In the genomic region with DNA sequence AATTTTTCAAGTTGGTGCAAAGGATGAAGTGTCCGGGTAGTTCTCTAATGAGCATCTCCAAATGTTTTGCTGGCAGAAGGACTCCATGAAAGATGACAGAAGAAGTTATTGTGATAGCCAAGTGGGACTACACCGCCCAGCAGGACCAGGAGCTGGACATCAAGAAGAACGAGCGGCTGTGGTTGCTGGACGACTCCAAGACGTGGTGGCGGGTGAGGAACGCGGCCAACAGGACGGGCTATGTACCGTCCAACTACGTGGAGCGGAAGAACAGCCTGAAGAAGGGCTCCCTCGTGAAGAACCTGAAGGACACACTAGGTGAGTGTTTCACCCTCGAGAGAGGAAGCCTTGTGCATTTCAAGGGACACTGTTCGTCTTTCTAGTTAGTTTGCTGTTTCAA, we compare ENCODE assay signal across 18 cellular contexts.
DNase-seq lines count a peak whose midpoint lies in the region; ATAC-seq and TF ChIP-seq lines count a peak whose summit lies in the region.
"Had no signal": no experiment of that assay in that cellular context is flagged by ENCODE, and none has a peak within 500 bp of the region (broad histone marks: within the 10 kb centered on the region; RNA-seq: fewer than 3 reads in every experiment).

No MANE protein-coding gene starts in this region.

- peak overlapping the region in 3 of 4 donors; percentile 42 to 83 (median 72) for H3K4me3 Mint-ChIP-seq in CD4-positive, CD25-positive, alpha-beta regulatory T cell
- H3K4me3 Mint-ChIP-seq in CD8-positive, alpha-beta T cell: no peak overlapping the region
- peak overlapping the region in 7 of 10 donors; percentile 19 to 61 (median 49) for H3K4me3 Mint-ChIP-seq in naive thymus-derived CD8-positive, alpha-beta T cell

- H3K36me3 ChIP-seq in CD4-positive, CD25-positive, alpha-beta regulatory T cell (ENCODE audit: control insufficient read depth, insufficient read depth, low read length): peaks cover 21% of the 10 kb centered on the region
- no peaks in the 10 kb centered on the region for H3K36me3 ChIP-seq in CD8-positive, alpha-beta T cell (ENCODE audit: insufficient read depth, low read length)
- H3K36me3 ChIP-seq in tibial artery: peaks cover 0 to 12% (median 10%) of the 10 kb centered on the region in 3 donors
- H3K36me3 ChIP-seq: thoracic aorta had no signal

- H3K9me3 Mint-ChIP-seq in CD4-positive, CD25-positive, alpha-beta regulatory T cell: no peaks in the 10 kb centered on the region
- H3K9me3 Mint-ChIP-seq in CD8-positive, alpha-beta T cell: peaks cover 2% of the 10 kb centered on the region
- H3K9me3 Mint-ChIP-seq in activated naive CD4-positive, alpha-beta T cell treated with anti-CD3 and anti-CD28 coated beads, Interleukin-2, amount 50 U/mL, for 72 hours: no peaks in the 10 kb centered on the region
- H3K9me3 Mint-ChIP-seq in naive thymus-derived CD8-positive, alpha-beta T cell: peaks cover 0 to 3% (median 0%) of the 10 kb centered on the region in 9 donors

- no peak for TF ChIP-seq CTCF in CD8-positive, alpha-beta T cell (IDR thresholded peaks at IDR 0.05)
- no peak for TF ChIP-seq CTCF in tibial artery (IDR thresholded peaks at IDR 0.05)

- peaks cover 64% of the 10 kb centered on the region for H3K4me1 ChIP-seq in CD4-positive, CD25-positive, alpha-beta regulatory T cell (ENCODE audit: control insufficient read depth, insufficient read depth, low read length, poor library complexity, severe bottlenecking)
- H3K4me1 ChIP-seq in CD8-positive, alpha-beta T cell (ENCODE audit: insufficient read depth, low read length): peaks cover 76% of the 10 kb centered on the region
- H3K4me1 ChIP-seq in tibial artery: peaks cover 0 to 6% (median 0%) of the 10 kb centered on the region in 4 donors
- H3K4me1 ChIP-seq: sigmoid colon had no signal

- peak overlapping the region; percentile 87 to 99 (median 92) for H3K27ac Mint-ChIP-seq in CD4-positive, CD25-positive, alpha-beta regulatory T cell
- peak overlapping the region; percentile 94 for H3K27ac Mint-ChIP-seq in CD8-positive, alpha-beta T cell
- H3K27ac Mint-ChIP-seq in activated naive CD4-positive, alpha-beta T cell treated with anti-CD3 and anti-CD28 coated beads, Interleukin-2, amount 50 U/mL, for 72 hours: peak overlapping the region; percentile 96 to 99
- peak overlapping the region; percentile 70 to 99 (median 94) for H3K27ac Mint-ChIP-seq in naive thymus-derived CD8-positive, alpha-beta T cell

- no peaks in the 10 kb centered on the region for H3K27me3 ChIP-seq in CD4-positive, CD25-positive, alpha-beta regulatory T cell (ENCODE audit: control insufficient read depth, insufficient read depth, low read length)
- H3K27me3 ChIP-seq in CD8-positive, alpha-beta T cell (ENCODE audit: insufficient read depth, low read length): no peaks in the 10 kb centered on the region
- no peaks in the 10 kb centered on the region for H3K27me3 ChIP-seq in tibial artery
- H3K27me3 ChIP-seq: sigmoid colon had no signal

- DNase-seq in CD4-positive, CD25-positive, alpha-beta regulatory T cell: no peak
- no peak for DNase-seq in CD8-positive, alpha-beta T cell
- no peak for DNase-seq in activated naive CD4-positive, alpha-beta T cell treated with anti-CD3 and anti-CD28 coated beads, Interleukin-2, amount 50 U/mL, for 72 hours (ENCODE audit: low spot score in 2 of 2)
- DNase-seq in naive thymus-derived CD8-positive, alpha-beta T cell: no peak
- DNase-seq in putamen (ENCODE audit: low spot score): no peak
- DNase-seq in tibial artery: no peak
- DNase-seq: cortex of kidney; erythroblast; head of caudate nucleus; mesenchymal stem cell; NCI-H146; NCI-H2227 treated with DMSO at 0.1 percent for 48 hours; NK-92 treated with Interleukin-12 subunit alpha and Interleukin-12 subunit beta, amount 100 ng/mL, for 24 hours; nucleus accumbens; sigmoid colon had no signal

- peak overlapping the region; percentile 88 for H3K27ac ChIP-seq in CD4-positive, CD25-positive, alpha-beta regulatory T cell (ENCODE audit: insufficient read depth, low read length, poor library complexity, severe bottlenecking)
- no peak overlapping the region for H3K27ac ChIP-seq in CD8-positive, alpha-beta T cell (ENCODE audit: low read depth, low read length)
- H3K27ac ChIP-seq in tibial artery: no peak overlapping the region
- H3K27ac ChIP-seq: sigmoid colon, thoracic aorta had no signal

- intact Hi-C loops in CD8-positive, alpha-beta T cell (cut with DNase I, micrococcal nuclease): loop anchor here in 1 of 2 experiments (5.0 to 10.0 kb wide), 3 partner anchors 50 to 232 kb away; no protein-coding TSS in a partner anchor
- intact Hi-C loops in tibial artery (cut with DNase I; ENCODE audit: low total_unique reads): no loop called here

- CTCF ChIA-PET in CD8-positive, alpha-beta T cell (lab: Charles Lee): interaction anchor here (0.7 to 2.0 kb wide), 3 partner anchors 64 to 107 kb away, joined by 3 to 7 read pairs (median 4); no protein-coding TSS in a partner anchor

- peaks cover 25% of the 10 kb centered on the region for H3K36me3 Mint-ChIP-seq in CD4-positive, CD25-positive, alpha-beta regulatory T cell
- peaks cover 44% of the 10 kb centered on the region for H3K36me3 Mint-ChIP-seq in CD8-positive, alpha-beta T cell
- H3K36me3 Mint-ChIP-seq in activated naive CD4-positive, alpha-beta T cell treated with anti-CD3 and anti-CD28 coated beads, Interleukin-2, amount 50 U/mL, for 72 hours: peaks cover 31 to 39% of the 10 kb centered on the region in 2 donors
- peaks cover 6 to 47% (median 18%) of the 10 kb centered on the region in 3 donors for H3K36me3 Mint-ChIP-seq in naive thymus-derived CD8-positive, alpha-beta T cell

- POLR2A ChIA-PET in CD8-positive, alpha-beta T cell (lab: Charles Lee): interaction anchor here (1.4 kb wide), 1 partner anchor 57 kb away, joined by 3 read pairs; no protein-coding TSS in a partner anchor
- POLR2A ChIA-PET in naive thymus-derived CD8-positive, alpha-beta T cell (lab: Charles Lee): interaction anchor here (1.0 to 1.5 kb wide), 2 partner anchors 10 to 15 kb away, joined by 4 read pairs; no protein-coding TSS in a partner anchor

- H3K27me3 Mint-ChIP-seq in CD4-positive, CD25-positive, alpha-beta regulatory T cell: no peaks in the 10 kb centered on the region
- no peaks in the 10 kb centered on the region for H3K27me3 Mint-ChIP-seq in CD8-positive, alpha-beta T cell (ENCODE audit: low read depth)
- no peaks in the 10 kb centered on the region for H3K27me3 Mint-ChIP-seq in naive thymus-derived CD8-positive, alpha-beta T cell

- H3K4me3 ChIP-seq in CD4-positive, CD25-positive, alpha-beta regulatory T cell (ENCODE audit: low read depth, low read length): no peak overlapping the region
- no peak overlapping the region for H3K4me3 ChIP-seq in CD8-positive, alpha-beta T cell (ENCODE audit: low read depth, low read length)
- H3K4me3 ChIP-seq in tibial artery: no peak overlapping the region
- H3K4me3 ChIP-seq: sigmoid colon, thoracic aorta had no signal

- no peaks in the 10 kb centered on the region for H3K9me3 ChIP-seq in CD4-positive, CD25-positive, alpha-beta regulatory T cell (ENCODE audit: control insufficient read depth in 2 of 2, low read length in 2 of 2)
- no peaks in the 10 kb centered on the region for H3K9me3 ChIP-seq in CD8-positive, alpha-beta T cell (ENCODE audit: low read length)
- no peaks in the 10 kb centered on the region for H3K9me3 ChIP-seq in tibial artery
- H3K9me3 ChIP-seq: sigmoid colon, thoracic aorta had no signal

- peaks cover 49 to 89% (median 79%) of the 10 kb centered on the region in 4 donors for H3K4me1 Mint-ChIP-seq in CD4-positive, CD25-positive, alpha-beta regulatory T cell
- peaks cover 79% of the 10 kb centered on the region for H3K4me1 Mint-ChIP-seq in CD8-positive, alpha-beta T cell (ENCODE audit: low read depth)
- H3K4me1 Mint-ChIP-seq in naive thymus-derived CD8-positive, alpha-beta T cell: peaks cover 44 to 85% (median 85%) of the 10 kb centered on the region in 4 donors

- no peak for ATAC-seq in CD4-positive, CD25-positive, alpha-beta regulatory T cell (ENCODE audit: low read depth in 2 of 2)
- ATAC-seq in CD8-positive, alpha-beta T cell: no peak
- no peak for ATAC-seq in activated naive CD4-positive, alpha-beta T cell treated with anti-CD3 and anti-CD28 coated beads, Interleukin-2, amount 50 U/mL, for 72 hours
- no peak for ATAC-seq in naive thymus-derived CD8-positive, alpha-beta T cell
- no peak for ATAC-seq in GM19324 (IDR thresholded peaks at IDR 0.05; ENCODE audit: low FRiP score, unreplicated experiment)
- ATAC-seq: HepG2 had no signal
